Comparison of ENCODE assay signal across 16 cellular contexts in genomic region chr6:123873974-123874373, GRCh38.
A peak's percentile ranks its signal among the peaks of the same experiment; 100 is the strongest.
DNase-seq lines count a peak whose midpoint lies in the region; ATAC-seq and TF ChIP-seq lines count a peak whose summit lies in the region.
"Had no signal": no experiment of that assay in that cellular context is flagged by ENCODE, and none has a peak within 500 bp of the region (broad histone marks: within the 10 kb centered on the region; RNA-seq: fewer than 3 reads in every experiment).

No MANE protein-coding gene starts in this region.

- H3K27ac Mint-ChIP-seq in GM23338, result no peak overlapping the region
- H3K27ac Mint-ChIP-seq in glutamatergic neuron (ENCODE audit: unreplicated experiment), result peak overlapping the region; percentile 57
- H3K27ac Mint-ChIP-seq: B cell; CD4-positive, alpha-beta T cell; CD8-positive, alpha-beta T cell had no signal

- H3K27me3 ChIP-seq in GM23338 (ENCODE audit: insufficient read depth), result no peaks in the 10 kb centered on the region
- H3K27me3 ChIP-seq: BLaER1 treated with 17β-estradiol and CSF1 and Interleukin-3, amounts not matched to agents 10 nM and 100 nM had no signal

- H3K9me3 Mint-ChIP-seq in GM23338 (no peaks in the 10 kb centered on the region), glutamatergic neuron (ENCODE audit: unreplicated experiment) (no peaks in the 10 kb centered on the region)
- H3K9me3 Mint-ChIP-seq: CD4-positive, alpha-beta T cell had no signal

- DNase-seq in GM23338 (ENCODE audit: low spot score) (no peak), NCI-H69 (lab: John Stamatoyannopoulos, UW) (peak; percentile 56), glutamatergic neuron (no peak), substantia nigra (lab: John Stamatoyannopoulos, UW) (no peak)
- no peak for DNase-seq in effector CD4-positive, alpha-beta T cell
- DNase-seq: AML-193; Caco-2; Calu3; CD4-positive, alpha-beta T cell; CD8-positive, alpha-beta T cell; GF-D8 had no signal

- H3K4me3 Mint-ChIP-seq in GM23338 (no peak overlapping the region), glutamatergic neuron (ENCODE audit: unreplicated experiment) (no peak overlapping the region)
- H3K4me3 Mint-ChIP-seq: B cell; CD4-positive, alpha-beta T cell; CD8-positive, alpha-beta T cell had no signal

- H3K4me1 Mint-ChIP-seq in GM23338, result no peaks in the 10 kb centered on the region
- peaks cover 8% of the 10 kb centered on the region for H3K4me1 Mint-ChIP-seq in glutamatergic neuron (ENCODE audit: low read depth, unreplicated experiment)
- H3K4me1 Mint-ChIP-seq: B cell had no signal

- no peak for ATAC-seq in GM23338
- ATAC-seq: A549; CD8-positive, alpha-beta T cell had no signal

- H3K27me3 Mint-ChIP-seq in GM23338 (ENCODE audit: insufficient read depth, low read depth, poor library complexity) (no peaks in the 10 kb centered on the region), glutamatergic neuron (ENCODE audit: unreplicated experiment) (no peaks in the 10 kb centered on the region)
- H3K27me3 Mint-ChIP-seq: B cell; CD4-positive, alpha-beta T cell had no signal

- no peaks in the 10 kb centered on the region for H3K79me2 ChIP-seq in GM23338 (replicated peaks; ENCODE audit: insufficient read depth)

- no peak overlapping the region for H3K4me3 ChIP-seq in GM23338
- H3K4me3 ChIP-seq: A549; BLaER1 treated with 17β-estradiol and CSF1 and Interleukin-3, amounts not matched to agents 10 nM and 100 nM had no signal

- H3K4me1 ChIP-seq in GM23338 (ENCODE audit: insufficient read depth), result no peaks in the 10 kb centered on the region
- H3K4me1 ChIP-seq: A549; BLaER1 treated with 17β-estradiol and CSF1 and Interleukin-3, amounts not matched to agents 10 nM and 100 nM; Caco-2 had no signal

- TF ChIP-seq CTCF in GM23338 (conservative IDR thresholded peaks at IDR 0.05; ENCODE audit: low read depth in 2 of 2) (no peak), glutamatergic neuron (IDR thresholded peaks at IDR 0.05; ENCODE audit: partially characterized antibody, unreplicated experiment) (no peak)

- H4K20me1 ChIP-seq in GM23338 (replicated peaks; ENCODE audit: insufficient read depth), result no peaks in the 10 kb centered on the region
- H4K20me1 ChIP-seq: BLaER1 treated with 17β-estradiol and CSF1 and Interleukin-3, amounts not matched to agents 10 nM and 100 nM had no signal

- H3K27ac ChIP-seq in GM23338 (ENCODE audit: low read depth) (no peak overlapping the region), substantia nigra (ENCODE audit: low read depth, low read length, poor library complexity, severe bottlenecking) (no peak overlapping the region)
- H3K27ac ChIP-seq: 22Rv1; A549; BLaER1 treated with 17β-estradiol and CSF1 and Interleukin-3, amounts not matched to agents 10 nM and 100 nM; C4-2B had no signal

- H3K36me3 Mint-ChIP-seq in GM23338 (ENCODE audit: low read depth) (no peaks in the 10 kb centered on the region), glutamatergic neuron (ENCODE audit: unreplicated experiment) (no peaks in the 10 kb centered on the region)
- H3K36me3 Mint-ChIP-seq: CD8-positive, alpha-beta T cell had no signal

- H3K4me2 ChIP-seq in GM23338, result no peak overlapping the region
- H3K4me2 ChIP-seq: A549; BLaER1 treated with 17β-estradiol and CSF1 and Interleukin-3, amounts not matched to agents 10 nM and 100 nM had no signal

- no peaks in the 10 kb centered on the region for H3K9me2 ChIP-seq in GM23338 (ENCODE audit: insufficient read depth)

- no peak overlapping the region for H2AFZ ChIP-seq in GM23338

- no peaks in the 10 kb centered on the region for H3K36me3 ChIP-seq in GM23338 (ENCODE audit: insufficient read depth)
- H3K36me3 ChIP-seq: BLaER1 treated with 17β-estradiol and CSF1 and Interleukin-3, amounts not matched to agents 10 nM and 100 nM had no signal

- no peaks in the 10 kb centered on the region for H3F3A ChIP-seq in GM23338 (replicated peaks; ENCODE audit: low read depth)

TF ChIP-seq in GM23338, 12 proteins besides CTCF, POLR2A, EP300 and RAD21:
- no peak for TF ChIP-seq ETS1 (IDR thresholded peaks at IDR 0.05)
- no peak for TF ChIP-seq JUNB (IDR thresholded peaks at IDR 0.05; ENCODE audit: unreplicated experiment)
- no peak for TF ChIP-seq NANOG (IDR thresholded peaks at IDR 0.05; ENCODE audit: borderline replicate concordance)
- no peak for TF ChIP-seq EZH2 (IDR thresholded peaks at IDR 0.05; ENCODE audit: low read depth, unreplicated experiment)
- TF ChIP-seq, protein P1, sequence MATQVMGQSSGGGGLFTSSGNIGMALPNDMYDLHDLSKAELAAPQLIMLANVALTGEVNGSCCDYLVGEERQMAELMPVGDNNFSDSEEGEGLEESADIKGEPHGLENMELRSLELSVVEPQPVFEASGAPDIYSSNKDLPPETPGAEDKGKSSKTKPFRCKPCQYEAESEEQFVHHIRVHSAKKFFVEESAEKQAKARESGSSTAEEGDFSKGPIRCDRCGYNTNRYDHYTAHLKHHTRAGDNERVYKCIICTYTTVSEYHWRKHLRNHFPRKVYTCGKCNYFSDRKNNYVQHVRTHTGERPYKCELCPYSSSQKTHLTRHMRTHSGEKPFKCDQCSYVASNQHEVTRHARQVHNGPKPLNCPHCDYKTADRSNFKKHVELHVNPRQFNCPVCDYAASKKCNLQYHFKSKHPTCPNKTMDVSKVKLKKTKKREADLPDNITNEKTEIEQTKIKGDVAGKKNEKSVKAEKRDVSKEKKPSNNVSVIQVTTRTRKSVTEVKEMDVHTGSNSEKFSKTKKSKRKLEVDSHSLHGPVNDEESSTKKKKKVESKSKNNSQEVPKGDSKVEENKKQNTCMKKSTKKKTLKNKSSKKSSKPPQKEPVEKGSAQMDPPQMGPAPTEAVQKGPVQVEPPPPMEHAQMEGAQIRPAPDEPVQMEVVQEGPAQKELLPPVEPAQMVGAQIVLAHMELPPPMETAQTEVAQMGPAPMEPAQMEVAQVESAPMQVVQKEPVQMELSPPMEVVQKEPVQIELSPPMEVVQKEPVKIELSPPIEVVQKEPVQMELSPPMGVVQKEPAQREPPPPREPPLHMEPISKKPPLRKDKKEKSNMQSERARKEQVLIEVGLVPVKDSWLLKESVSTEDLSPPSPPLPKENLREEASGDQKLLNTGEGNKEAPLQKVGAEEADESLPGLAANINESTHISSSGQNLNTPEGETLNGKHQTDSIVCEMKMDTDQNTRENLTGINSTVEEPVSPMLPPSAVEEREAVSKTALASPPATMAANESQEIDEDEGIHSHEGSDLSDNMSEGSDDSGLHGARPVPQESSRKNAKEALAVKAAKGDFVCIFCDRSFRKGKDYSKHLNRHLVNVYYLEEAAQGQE (IDR thresholded peaks at IDR 0.05; ENCODE audit: unreplicated experiment), result peak; percentile 7
TF ChIP-seq in GM23338: peak in this region for 1.
